Comparison of ENCODE assay signal across 10 cellular contexts in genomic region chr22:45319319-45319675, GRCh38. TPM values are rescaled to one million over a fixed set of nuclear protein-coding genes. Genes with fewer than 3 reads are reported as not detected.
A peak's percentile ranks its signal among the peaks of the same experiment; 100 is the strongest.
DNase-seq lines count a peak whose midpoint lies in the region; ATAC-seq, FAIRE-seq and TF ChIP-seq lines count a peak whose summit lies in the region.
"Had no signal": no experiment of that assay in that cellular context is flagged by ENCODE, and none has a peak within 500 bp of the region (broad histone marks: within the 10 kb centered on the region; RNA-seq: fewer than 3 reads in every experiment).

No MANE protein-coding gene starts in this region.

- ATAC-seq in GM18861 (IDR thresholded peaks at IDR 0.05; ENCODE audit: unreplicated experiment): no peak

- H3K9me3 ChIP-seq in Peyer's patch: no peaks in the 10 kb centered on the region
- no peaks in the 10 kb centered on the region for H3K9me3 ChIP-seq in esophagus (ENCODE audit: control insufficient read depth in 2 of 2, insufficient read depth in 1 of 2, low read depth in 1 of 2, low read length in 1 of 2)
- no peaks in the 10 kb centered on the region for H3K9me3 ChIP-seq in ovary

- no peak overlapping the region for H3K4me3 Mint-ChIP-seq in CD14-positive monocyte

- FAIRE-seq in RCC 7860 (lab: Jason Lieb, UNC): no peak

- H3K27ac Mint-ChIP-seq in CD14-positive monocyte: peak overlapping the region; percentile 92 to 97 (median 94)

- no peak for TF ChIP-seq EP300 in ovary (IDR thresholded peaks at IDR 0.05)

- H3K36me3 Mint-ChIP-seq in CD14-positive monocyte: peaks cover 34 to 46% of the 10 kb centered on the region in 2 donors

- peaks cover 0 to under 1% (median 0%) of the 10 kb centered on the region in 3 donors for H3K27me3 Mint-ChIP-seq in CD14-positive monocyte (ENCODE audit: low read depth in 3 of 3)

- H3K4me3 ChIP-seq in Peyer's patch (no peak overlapping the region), esophagus (ENCODE audit: low read depth in 1 of 2, low read length in 2 of 2) (no peak overlapping the region), ovary (no peak overlapping the region)

- no peaks in the 10 kb centered on the region for H3K9me3 Mint-ChIP-seq in CD14-positive monocyte

- intact Hi-C loops in CD14-positive monocyte (cut with micrococcal nuclease) (no loop called here), ovary (cut with DNase I) (no loop called here)

- no peak for TF ChIP-seq POLR2A in Peyer's patch (IDR thresholded peaks at IDR 0.05)
- TF ChIP-seq POLR2A in ovary (IDR thresholded peaks at IDR 0.05): no peak

- TF ChIP-seq CTCF in CD14-positive monocyte (IDR thresholded peaks at IDR 0.05) (no peak), Peyer's patch (IDR thresholded peaks at IDR 0.05) (no peak), ovary (IDR thresholded peaks at IDR 0.05) (no peak)

- H3K27me3 ChIP-seq in Peyer's patch (no peaks in the 10 kb centered on the region), esophagus (ENCODE audit: control insufficient read depth in 1 of 2, insufficient read depth in 2 of 2, low read length in 2 of 2) (no peaks in the 10 kb centered on the region), ovary (no peaks in the 10 kb centered on the region)

- H3K36me3 ChIP-seq in Peyer's patch: peaks cover 0 to 26% (median 0%) of the 10 kb centered on the region in 3 donors
- H3K36me3 ChIP-seq in esophagus (ENCODE audit: control insufficient read depth in 2 of 2, insufficient read depth in 2 of 2, low read length in 1 of 2): peaks cover 6 to 11% of the 10 kb centered on the region in 2 donors
- H3K36me3 ChIP-seq in ovary: no peaks in the 10 kb centered on the region

- DNase-seq in CD14-positive monocyte (ENCODE audit: low spot score) (no peak), Peyer's patch (no peak), ovary (peak; percentile 51 to 65 (median 59)), NCI-H2227 (lab: John Stamatoyannopoulos, UW; ENCODE audit: unreplicated experiment) (no peak), SIG-M5 (lab: John Stamatoyannopoulos, UW) (no peak), RCC 7860 (ENCODE audit: low spot score) (no peak)

- 39 to 41% methylated on average over 5 of the region's 5 CpGs for WGBS in esophagus, 2 donors
- WGBS in ovary, 3 donors: 16 to 26% (median 20%) methylated on average over 5 of the region's 5 CpGs

- H3K4me1 Mint-ChIP-seq in CD14-positive monocyte: peaks cover 45% of the 10 kb centered on the region

- H3K4me1 ChIP-seq in Peyer's patch: peaks cover 0 to 35% (median 10%) of the 10 kb centered on the region in 4 donors
- peaks cover 3 to 8% of the 10 kb centered on the region in 2 donors for H3K4me1 ChIP-seq in esophagus (ENCODE audit: control insufficient read depth in 2 of 2, insufficient read depth in 2 of 2, low read length in 1 of 2)
- peaks cover 4% of the 10 kb centered on the region for H3K4me1 ChIP-seq in ovary (ENCODE audit: insufficient read depth)

- peak overlapping the region; percentile 75 to 86 (median 77) for H3K27ac ChIP-seq in Peyer's patch
- H3K27ac ChIP-seq in esophagus (ENCODE audit: low read depth in 2 of 2, low read length in 1 of 2): peak overlapping the region; percentile 81 to 86
- H3K27ac ChIP-seq in ovary: peak overlapping the region in 1 of 2 donors; percentile 81

RNA-seq across cellular contexts. Expression of gene FAM118A, which starts 9.6 kb away (rescaled TPM):
- 10 to 100 TPM; 20.0 to 27.9 TPM for polyA plus RNA-seq in CD14-positive monocyte
- 1,000 to 10,000 TPM in 1 of 4 donors, 100 to 1,000 TPM in 1, 10 to 100 TPM in 2; 46.4 to 1,083 (median 189) TPM for total RNA-seq in Peyer's patch
- polyA plus RNA-seq in esophagus: 10 to 100 TPM; 15.4 to 44.4 TPM
- 10 to 100 TPM; 21.9 to 50.4 (median 30.0) TPM for total RNA-seq in ovary
- polyA plus RNA-seq in ovary: 10 to 100 TPM; 27.4 to 57.8 TPM

RNA-seq across cellular contexts. Expression of gene UPK3A, which starts 34.5 kb away (rescaled TPM):
- polyA plus RNA-seq in CD14-positive monocyte: 10 to 100 TPM; 14.0 to 19.0 TPM
- 1 to 10 TPM in 1 of 4 donors, not detected in 3; 4.0 TPM for total RNA-seq in Peyer's patch
- not detected for polyA plus RNA-seq in esophagus
- total RNA-seq in ovary: not detected
- polyA plus RNA-seq in ovary: under 1 TPM in 1 of 2 donors, not detected in 1; 0.22 TPM
- total RNA-seq: glomerular endothelial cell; T-helper 1 cell treated with Interleukin-12 subunit alpha and Interleukin-12 subunit beta and Interleukin-4 antibody, amounts not matched to agents 30 ng/mL and 1 ng/mL, for 36 hours had no signal

Comparison
In these comparisons a context has a peak if more than half of its experiments do, and no peak if none do; other contexts are left out.
1. DNase-seq: peak in ovary (5 of 5); none in CD14-positive monocyte (single experiment), Peyer's patch (0 of 3), NCI-H2227 (single experiment), SIG-M5 (single experiment) and RCC 7860 (single experiment).
2. RNA of gene UPK3A, which starts 34.5 kb away (polyA plus RNA-seq): 14.0 to 19.0 TPM in CD14-positive monocyte; 0.22 TPM in ovary and not detected in esophagus; every median in the first group is over 10 times any median in the second.